Comparison of ENCODE assay signal across 14 cellular contexts in the genomic region with DNA sequence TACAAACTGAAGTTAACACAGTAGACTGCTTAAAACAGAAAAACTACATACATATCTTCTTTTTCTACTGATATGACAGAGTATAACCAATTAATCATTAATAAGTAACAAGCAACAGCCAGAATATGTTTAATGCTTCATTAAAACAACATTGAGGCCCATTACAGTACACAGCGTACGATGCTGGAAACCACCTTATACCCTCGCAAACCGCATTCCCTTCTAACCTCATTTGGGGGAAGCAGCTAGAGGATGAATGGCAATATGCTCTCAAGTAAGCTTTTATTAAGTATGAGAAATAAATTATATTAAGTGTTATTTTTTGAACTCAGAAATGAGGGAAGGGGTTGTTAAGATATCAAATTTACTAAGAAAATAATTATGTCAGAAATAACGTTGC.
DNase-seq lines count a peak whose midpoint lies in the region; ATAC-seq, FAIRE-seq and TF ChIP-seq lines count a peak whose summit lies in the region.
"Had no signal": no experiment of that assay in that cellular context is flagged by ENCODE, and none has a peak within 500 bp of the region (broad histone marks: within the 10 kb centered on the region; RNA-seq: fewer than 3 reads in every experiment).

No MANE protein-coding gene starts in this region.

- no peaks in the 10 kb centered on the region for H3K36me3 ChIP-seq in HEK293 (ENCODE audit: control insufficient read depth in 2 of 2, insufficient read depth in 1 of 2, low read length in 2 of 2)
- no peaks in the 10 kb centered on the region for H3K36me3 ChIP-seq in ascending aorta
- no peaks in the 10 kb centered on the region for H3K36me3 ChIP-seq in thoracic aorta
- no peaks in the 10 kb centered on the region for H3K36me3 ChIP-seq in kidney (ENCODE audit: control insufficient read depth in 1 of 2, insufficient read depth in 2 of 2, low read length in 2 of 2)
- H3K36me3 ChIP-seq: BLaER1, SJCRH30 had no signal

- H3K4me1 ChIP-seq in HEK293 (ENCODE audit: control insufficient read depth, insufficient read depth, low read length) (peaks cover 35% of the 10 kb centered on the region), ascending aorta (peaks cover 0 to 7% of the 10 kb centered on the region in 2 donors), thoracic aorta (ENCODE audit: control insufficient read depth in 1 of 2, low read depth in 2 of 2) (peaks cover 14 to 31% of the 10 kb centered on the region in 2 donors), kidney (ENCODE audit: control insufficient read depth in 1 of 2, insufficient read depth in 1 of 2, low read depth in 1 of 2, low read length in 2 of 2) (no peaks in the 10 kb centered on the region)
- H3K4me1 ChIP-seq: BLaER1, SJCRH30 had no signal

- H3K9me3 ChIP-seq in HEK293 (ENCODE audit: control insufficient read depth, insufficient read depth, low read depth, low read length) = no peaks in the 10 kb centered on the region
- H3K9me3 ChIP-seq in ascending aorta = no peaks in the 10 kb centered on the region
- H3K9me3 ChIP-seq in thoracic aorta = no peaks in the 10 kb centered on the region
- H3K9me3 ChIP-seq in kidney (ENCODE audit: control insufficient read depth in 1 of 2, low read length in 2 of 2) = no peaks in the 10 kb centered on the region
- H3K9me3 ChIP-seq: BLaER1, SJCRH30 had no signal

- TF ChIP-seq CTCF in HEK293 (tag by site-specific recombination; IDR thresholded peaks at IDR 0.05) (no peak), ascending aorta (IDR thresholded peaks at IDR 0.05) (no peak), thoracic aorta (IDR thresholded peaks at IDR 0.05) (no peak), kidney (IDR thresholded peaks at IDR 0.05; ENCODE audit: borderline replicate concordance, extremely low read depth, insufficient read depth) (no peak)

- no peak overlapping the region for H3K9ac ChIP-seq in kidney (ENCODE audit: low read length in 2 of 2)
- H3K9ac ChIP-seq: BLaER1 had no signal

- POLR2A ChIA-PET in HEK293 (lab: Yijun Ruan, JAX) = no interaction called here

- DNase-seq in ascending aorta (ENCODE audit: low spot score in 2 of 2) = no peak
- peak; percentile 71 for DNase-seq in kidney glomerular epithelial cell (lab: John Stamatoyannopoulos, UW)
- no peak for DNase-seq in thoracic aorta (ENCODE audit: low spot score)
- DNase-seq in stimulated activated CD4-positive, alpha-beta T cell treated with anti-CD3 and anti-CD28 coated beads, Interleukin-15, amount 100 ng/mL, for 24 hours = no peak
- no peak for DNase-seq in NCI-H2107 (lab: John Stamatoyannopoulos, UW)
- DNase-seq in kidney = no peak
- DNase-seq: CD8-positive, alpha-beta memory T cell; DMS 273 treated with DMSO at 0.1 percent for 48 hours; NCI-H2081; NCI-H524; RPMI8226 had no signal

- H3K27ac ChIP-seq in HEK293 (ENCODE audit: extremely low read depth, low read depth, low read length) (no peak overlapping the region), ascending aorta (peak overlapping the region; percentile 77 to 85), thoracic aorta (peak overlapping the region; percentile 84 to 90), kidney (ENCODE audit: low read depth in 2 of 2, low read length in 2 of 2) (no peak overlapping the region)
- H3K27ac ChIP-seq: BLaER1 had no signal

- CTCF ChIA-PET in HEK293 (lab: Yijun Ruan, JAX) = interaction anchor here (0.7 to 4.3 kb wide), 4 partner anchors 106 to 506 kb away, joined by 4 to 43 read pairs (median 7); no protein-coding TSS in a partner anchor

- FAIRE-seq in kidney (lab: Jason Lieb, UNC) = no peak

- H3K4me3 ChIP-seq in HEK293 (ENCODE audit: low read depth, low read length) (no peak overlapping the region), ascending aorta (peak overlapping the region in 1 of 2 donors; percentile 68), thoracic aorta (peak overlapping the region; percentile 61), kidney (ENCODE audit: low read length in 2 of 2) (peak overlapping the region in 1 of 2 donors; percentile 32)
- H3K4me3 ChIP-seq: BLaER1, SJCRH30 had no signal

- intact Hi-C loops in ascending aorta (cut with DNase I) = loop anchor here (5.0 kb wide), 2 partner anchors 201 to 344 kb away; no protein-coding TSS in a partner anchor
- intact Hi-C loops in kidney (cut with DNase I) = no loop called here

- H3K27me3 ChIP-seq in ascending aorta (no peaks in the 10 kb centered on the region), thoracic aorta (replicated peaks; ENCODE audit: insufficient read depth) (no peaks in the 10 kb centered on the region)
- H3K27me3 ChIP-seq: BLaER1, SJCRH30 had no signal

- ATAC-seq in thoracic aorta (ENCODE audit: insufficient number of reproducible peaks, low FRiP score, low read depth) = no peak

TF ChIP-seq in HEK293, 187 proteins besides CTCF, POLR2A, EP300 and RAD21:
- 0 out of 2 replicates have a peak, but pooled peaks have one; percentile 13 for TF ChIP-seq IKZF3 (tag by site-specific recombination; IDR thresholded peaks at IDR 0.05)
- no peak for TF ChIP-seq ZNF555 (tag by site-specific recombination; conservative IDR thresholded peaks at IDR 0.05)

Comparison
In these comparisons a context has a peak if more than half of its experiments do, and no peak if none do; other contexts are left out.
1. H3K27ac ChIP-seq: peak in ascending aorta (2 of 2) and thoracic aorta (2 of 2); none in HEK293 (single experiment) and kidney (0 of 2).